In genomic region chr4:147362868-147363440, GRCh38 we compare ENCODE assay signal across 11 cellular contexts.
DNase-seq lines count a peak whose midpoint lies in the region; ATAC-seq and TF ChIP-seq lines count a peak whose summit lies in the region.
"Had no signal": no experiment of that assay in that cellular context is flagged by ENCODE, and none has a peak within 500 bp of the region (broad histone marks: within the 10 kb centered on the region; RNA-seq: fewer than 3 reads in every experiment).

No MANE protein-coding gene starts in this region.

- H3K4me3 Mint-ChIP-seq in Calu3 (ENCODE audit: low read depth, unreplicated experiment): no peak overlapping the region
- H3K4me3 Mint-ChIP-seq in activated CD8-positive, alpha-beta T cell treated with anti-CD3 and anti-CD28 coated beads for 36 hours: no peak overlapping the region

- peaks cover 8% of the 10 kb centered on the region for H3K36me3 Mint-ChIP-seq in Calu3 (ENCODE audit: insufficient read depth, unreplicated experiment)
- no peaks in the 10 kb centered on the region for H3K36me3 Mint-ChIP-seq in activated CD8-positive, alpha-beta T cell treated with anti-CD3 and anti-CD28 coated beads for 36 hours (ENCODE audit: low read depth)

- no TSS peak for BruUV-seq in Calu3 (replicated peaks; lab: Mats Ljungman, UMichigan)

- DNase-seq in Calu3 (no peak), brain microvascular endothelial cell (peak; percentile 75), left ventricle myocardium superior (peak; percentile 85), renal cortical epithelial cell (ENCODE audit: low read depth) (peak; percentile 55), G401 (ENCODE audit: low spot score) (no peak), NCI-H774 (lab: John Stamatoyannopoulos, UW) (no peak)
- no peak for DNase-seq in activated CD8-positive, alpha-beta T cell treated with anti-CD3 and anti-CD28 coated beads for 36 hours
- DNase-seq: central memory CD4-positive, alpha-beta T cell; NCI-H1417 treated with DMSO at 0.1 percent for 48 hours; SHP77 treated with DMSO at 0.1 percent for 48 hours had no signal

- peaks cover 52% of the 10 kb centered on the region for H3K4me1 Mint-ChIP-seq in Calu3 (ENCODE audit: low read depth, unreplicated experiment)
- H3K4me1 Mint-ChIP-seq in activated CD8-positive, alpha-beta T cell treated with anti-CD3 and anti-CD28 coated beads for 36 hours (ENCODE audit: low read depth): no peaks in the 10 kb centered on the region

- TF ChIP-seq CTCF in Calu3 (IDR thresholded peaks at IDR 0.05; ENCODE audit: unreplicated experiment) (no peak), brain microvascular endothelial cell (IDR thresholded peaks at IDR 0.05; ENCODE audit: low read depth, low read length, missing control alignments) (no peak)
- TF ChIP-seq CTCF in activated CD8-positive, alpha-beta T cell treated with anti-CD3 and anti-CD28 coated beads for 36 hours (IDR thresholded peaks at IDR 0.05): no peak

- ATAC-seq in left ventricle myocardium superior (peak; percentile 85), HG03378 (IDR thresholded peaks at IDR 0.05; ENCODE audit: unreplicated experiment) (no peak)
- ATAC-seq in activated CD8-positive, alpha-beta T cell treated with anti-CD3 and anti-CD28 coated beads for 36 hours: no peak

- H3K9me3 Mint-ChIP-seq in Calu3 (ENCODE audit: low read depth, unreplicated experiment): peaks cover 2% of the 10 kb centered on the region
- no peaks in the 10 kb centered on the region for H3K9me3 Mint-ChIP-seq in activated CD8-positive, alpha-beta T cell treated with anti-CD3 and anti-CD28 coated beads for 36 hours

- H3K27ac ChIP-seq in brain microvascular endothelial cell: peak overlapping the region; percentile 96

- intact Hi-C loops in Calu3 (cut with micrococcal nuclease; ENCODE audit: unreplicated experiment) (loop anchor here (5.0 kb wide), 1 partner anchor 71 kb away; no protein-coding TSS in a partner anchor), left ventricle myocardium superior (cut with micrococcal nuclease) (no loop called here)
- intact Hi-C loops in activated CD8-positive, alpha-beta T cell treated with anti-CD3 and anti-CD28 coated beads for 36 hours (cut with micrococcal nuclease): no loop called here

- H3K27me3 ChIP-seq in brain microvascular endothelial cell (replicated peaks): no peaks in the 10 kb centered on the region

- CTCF ChIA-PET in Calu3 (lab: Charles Lee): no interaction called here
- CTCF ChIA-PET in activated CD8-positive, alpha-beta T cell treated with anti-CD3 and anti-CD28 coated beads for 36 hours (lab: Charles Lee): no interaction called here

- peak overlapping the region; percentile 82 for H3K27ac Mint-ChIP-seq in Calu3 (ENCODE audit: unreplicated experiment)
- H3K27ac Mint-ChIP-seq in activated CD8-positive, alpha-beta T cell treated with anti-CD3 and anti-CD28 coated beads for 36 hours: no peak overlapping the region

- POLR2A ChIA-PET in activated CD8-positive, alpha-beta T cell treated with anti-CD3 and anti-CD28 coated beads for 36 hours (lab: Charles Lee): no interaction called here

- H3K4me3 ChIP-seq in brain microvascular endothelial cell (ENCODE audit: low read depth, low read length): no peak overlapping the region

- H3K36me3 ChIP-seq in brain microvascular endothelial cell (replicated peaks): no peaks in the 10 kb centered on the region

- in situ Hi-C loops in brain microvascular endothelial cell (cut with HindIII; ENCODE audit: low pct_ligation_motif_present, low sequenced_read_pairs): no loop called here
- in situ Hi-C loops in G401 (cut with HindIII; ENCODE audit: low sequenced_read_pairs): no loop called here

- H3K27me3 Mint-ChIP-seq in Calu3 (ENCODE audit: unreplicated experiment): no peaks in the 10 kb centered on the region
- no peaks in the 10 kb centered on the region for H3K27me3 Mint-ChIP-seq in activated CD8-positive, alpha-beta T cell treated with anti-CD3 and anti-CD28 coated beads for 36 hours

Comparison
In these comparisons a context has a peak if more than half of its experiments do, and no peak if none do; other contexts are left out.
1. DNase-seq: peak in brain microvascular endothelial cell (single experiment), left ventricle myocardium superior (single experiment) and renal cortical epithelial cell (single experiment); none in Calu3 (single experiment), G401 (single experiment), activated CD8-positive, alpha-beta T cell treated with anti-CD3 and anti-CD28 coated beads for 36 hours (single experiment) and NCI-H774 (single experiment).